Comparison of ENCODE assay signal across 8 cellular contexts in genomic region chr19:17441241-17442135, GRCh38. TPM values are rescaled to one million over a fixed set of nuclear protein-coding genes. Genes with fewer than 3 reads are reported as not detected.
DNase-seq lines count a peak whose midpoint lies in the region; ATAC-seq, FAIRE-seq and TF ChIP-seq lines count a peak whose summit lies in the region.

No MANE protein-coding gene starts in this region.

- peak; percentile 15 for FAIRE-seq in G401.6 (lab: Jason Lieb, UNC)

- H3K4me3 ChIP-seq in epithelial cell of esophagus (ENCODE audit: low read length) = no peak overlapping the region

- ATAC-seq in HG02588 (IDR thresholded peaks at IDR 0.05; ENCODE audit: unreplicated experiment) (no peak), HG02798 (IDR thresholded peaks at IDR 0.05; ENCODE audit: poor library complexity, unreplicated experiment) (no peak)

- H3K27ac ChIP-seq in 22Rv1 = no peak overlapping the region

- H3K27ac Mint-ChIP-seq in osteocyte (ENCODE audit: unreplicated experiment) = no peak overlapping the region

- H3K9me3 Mint-ChIP-seq in osteocyte (ENCODE audit: unreplicated experiment) = no peaks in the 10 kb centered on the region

- no peak overlapping the region for H3K4me3 Mint-ChIP-seq in osteocyte (ENCODE audit: unreplicated experiment)

- no peaks in the 10 kb centered on the region for H3K27me3 Mint-ChIP-seq in osteocyte (ENCODE audit: unreplicated experiment)

- no peaks in the 10 kb centered on the region for H3K4me1 Mint-ChIP-seq in osteocyte (ENCODE audit: unreplicated experiment)

- H3K36me3 Mint-ChIP-seq in osteocyte (ENCODE audit: unreplicated experiment) = no peaks in the 10 kb centered on the region

- DNase-seq in RPMI8226 = peak; percentile 29
- DNase-seq in epithelial cell of esophagus (ENCODE audit: low read depth) = peak; percentile 32
- no peak for DNase-seq in osteocyte (ENCODE audit: extremely low spot score, unreplicated experiment)
- DNase-seq in NCI-H2029 (lab: John Stamatoyannopoulos, UW) = no peak

- TF ChIP-seq CTCF in 22Rv1 (IDR thresholded peaks at IDR 0.05) (peak; percentile 45), epithelial cell of esophagus (IDR thresholded peaks at IDR 0.05; ENCODE audit: insufficient read depth, low read depth, low read length, missing control alignments) (peak; percentile 50), osteocyte (IDR thresholded peaks at IDR 0.05) (peak; percentile 54)

RNA-seq across cellular contexts. Expression of gene TMEM221, which starts 7.0 kb away (rescaled TPM):
- 0.30 and 0.55 TPM in 2 replicates for total RNA-seq in osteocyte

RNA-seq across cellular contexts. Expression of gene NXNL1, which starts 19.2 kb away (rescaled TPM):
- total RNA-seq in osteocyte = not detected in 2 replicates

RNA-seq across cellular contexts. Expression of gene MVB12A, which starts 21.6 kb away (rescaled TPM):
- 59.2 and 63.2 TPM in 2 replicates for total RNA-seq in osteocyte

RNA-seq across cellular contexts. Expression of gene SLC27A1, which starts 28.8 kb away (rescaled TPM):
- total RNA-seq in osteocyte = 12.5 and 14.8 TPM in 2 replicates

RNA-seq across cellular contexts. Expression of gene BST2, which starts 36.1 kb away (rescaled TPM):
- total RNA-seq in osteocyte = 1.8 and 2.3 TPM in 2 replicates

Comparison
In these comparisons a context has a peak if more than half of its experiments do, and no peak if none do; other contexts are left out.
1. DNase-seq: peak in RPMI8226 (single experiment) and epithelial cell of esophagus (single experiment); none in osteocyte (single experiment) and NCI-H2029 (single experiment).
2. Peak in every context shown above with its lines, with median percentiles within 50 percentile points of each other: CTCF ChIP-seq.